In genomic region chr16:10741249-10741648, GRCh38 we compare ENCODE assay signal across 1 cellular context.
A peak's percentile ranks its signal among the peaks of the same experiment; 100 is the strongest.
TF ChIP-seq lines count a peak whose summit lies in the region.

No MANE protein-coding gene starts in this region.

TF ChIP-seq in GM12878, 131 proteins besides CTCF, POLR2A, EP300 and RAD21:
- TF ChIP-seq JUNB (IDR thresholded peaks at IDR 0.05), result 0 out of 2 replicates have a peak, but pooled peaks have one; percentile 2
